Comparison of ENCODE assay signal across 28 cellular contexts in the genomic region with DNA sequence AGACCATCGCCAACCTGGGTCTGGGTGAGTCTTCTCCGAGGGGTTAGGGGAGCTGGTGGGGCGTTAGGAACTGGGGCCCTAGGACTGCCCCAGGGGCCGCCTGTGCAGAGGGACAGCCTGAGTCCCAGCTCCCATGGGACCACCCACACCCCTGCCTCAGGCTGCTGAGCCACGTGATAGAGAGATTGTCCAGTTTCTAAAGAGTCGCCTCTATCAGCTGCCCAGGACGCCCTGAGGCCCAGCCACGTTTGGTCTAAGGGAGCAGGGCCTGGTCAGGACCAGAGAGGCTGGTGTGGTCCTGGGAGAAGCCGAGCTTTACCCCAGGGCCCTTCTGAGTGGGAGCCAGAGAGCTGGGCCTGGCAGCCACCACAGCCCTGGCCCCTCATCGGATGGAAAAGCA.
"Had no signal": no experiment of that assay in that cellular context is flagged by ENCODE, and none has a peak within 500 bp of the region (broad histone marks: within the 10 kb centered on the region; RNA-seq: fewer than 3 reads in every experiment).

No MANE protein-coding gene starts in this region.

- H3K36me3 ChIP-seq: WERI-Rb-1 had no signal

- H3K27me3 ChIP-seq: brain microvascular endothelial cell had no signal

- H3K27ac ChIP-seq: brain microvascular endothelial cell, WERI-Rb-1 had no signal

- DNase-seq: activated CD4-positive, alpha-beta T cell treated with anti-CD3 and anti-CD28 coated beads for 1 hour; activated CD4-positive, alpha-beta T cell treated with anti-CD3 and anti-CD28 coated beads, Interleukin-2, amount 10 ng/mL, durations not matched to agents 24 days and 14 days; activated CD4-positive, alpha-beta T cell treated with anti-CD3 and anti-CD28 coated beads, Interleukin-2, amount 50 U/mL, for 4 hours; activated CD4-positive, CD25-positive, alpha-beta regulatory T cell; activated CD8-positive, alpha-beta T cell treated with anti-CD3 and anti-CD28 coated beads for 36 hours; activated effector memory CD4-positive, alpha-beta T cell treated with anti-CD3 and anti-CD28 coated beads, Interleukin-2, amount 50 U/mL, for 16 hours; activated naive CD4-positive, alpha-beta T cell; activated naive CD4-positive, alpha-beta T cell treated with anti-CD3 and anti-CD28 coated beads, Interleukin-2, amount 50 U/mL, for 16 hours; activated naive CD8-positive, alpha-beta T cell treated with anti-CD3 and anti-CD28 coated beads for 36 hours; activated T-cell treated with anti-CD3 and anti-CD28 coated beads, Interleukin-2, amount 50 U/mL, for 1 hour; activated T-cell treated with anti-CD3 and anti-CD28 coated beads, Interleukin-2, amount 50 U/mL, for 72 hours; amniotic stem cell; aorta; brain microvascular endothelial cell; MM.1S; MV-4-11; NCI-H1092; NCI-H1436 treated with DMSO at 0.1 percent for 48 hours; NCI-H1694 treated with DMSO at 0.1 percent for 48 hours; NCI-H2029; NCI-H2171; NCI-H510A; NCI-H526; NCI-H748 treated with DMSO at 0.1 percent for 48 hours; OCI-M1; Right ventricle myocardium superior; T1000; WERI-Rb-1 had no signal
